ENCODE assay signal across 9 cellular contexts in the genomic region with DNA sequence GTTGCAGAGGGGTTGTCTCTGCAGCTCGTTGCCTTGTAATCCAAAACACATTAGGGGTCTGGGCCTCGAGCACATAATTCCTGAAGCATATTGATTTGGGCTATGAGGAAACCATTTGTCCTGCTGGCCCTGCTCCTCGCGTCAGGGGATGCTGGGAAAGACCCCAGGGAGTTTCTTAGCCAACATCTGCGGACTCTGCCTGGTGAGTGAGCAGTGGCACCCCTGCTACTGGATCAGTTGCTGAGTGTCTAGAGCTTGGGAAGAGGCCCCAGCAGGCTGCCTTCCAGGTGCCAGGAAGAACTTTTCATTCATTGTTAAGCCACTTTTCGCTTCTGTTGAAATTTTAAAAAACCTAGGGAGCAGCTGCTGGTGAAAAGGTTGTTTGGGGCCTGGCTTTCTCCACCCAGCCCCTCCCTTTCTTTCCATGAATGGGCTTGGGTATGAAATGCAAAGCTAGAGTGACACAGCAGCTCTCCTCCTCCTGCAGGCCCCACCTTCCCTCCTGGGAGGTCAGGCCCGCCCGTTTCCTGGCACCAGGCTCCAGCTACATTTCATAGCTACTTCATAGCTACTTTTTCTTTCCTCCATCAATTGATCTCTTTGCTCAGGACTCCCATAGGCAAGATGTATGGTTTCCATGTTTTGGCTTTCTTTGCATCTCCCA. TPM values are rescaled to one million over a fixed set of nuclear protein-coding genes. Genes with fewer than 3 reads are reported as not detected.
DNase-seq lines count a peak whose midpoint lies in the region; ATAC-seq, FAIRE-seq and TF ChIP-seq lines count a peak whose summit lies in the region.
"Had no signal": no experiment of that assay in that cellular context is flagged by ENCODE, and none has a peak within 500 bp of the region (broad histone marks: within the 10 kb centered on the region; RNA-seq: fewer than 3 reads in every experiment).

No MANE protein-coding gene starts in this region.

- dilution Hi-C loops in keratinocyte (cut with MboI; ENCODE audit: extremely low pct_ligation_motif_present, low sequenced_read_pairs): no loop called here

- H2AFZ ChIP-seq in keratinocyte (ENCODE audit: control insufficient read depth, low read length): no peak overlapping the region

- 33% methylated on average over 8 of the region's 8 CpGs for WGBS in HUES64

- H3K4me3 ChIP-seq in CD8-positive, alpha-beta T cell (ENCODE audit: low read depth, low read length): no peak overlapping the region
- H3K4me3 ChIP-seq in HUES64 (ENCODE audit: low read length): no peak overlapping the region
- H3K4me3 ChIP-seq in keratinocyte (ENCODE audit: control insufficient read depth in 2 of 3, extremely low read depth in 1 of 3, insufficient read depth in 2 of 3, low read depth in 1 of 3, low read length in 3 of 3): no peak overlapping the region

- 0 out of 2 replicates have a peak overlapping the region, but pooled peaks have one; percentile 29 for H3K9ac ChIP-seq in HUES64 (ENCODE audit: low read depth, low read length)
- H3K9ac ChIP-seq in keratinocyte (ENCODE audit: control insufficient read depth, extremely low read depth, insufficient read depth, low read length): no peak overlapping the region

- H4K20me1 ChIP-seq in keratinocyte (ENCODE audit: control insufficient read depth, extremely low read depth, insufficient read depth, low read length): no peaks in the 10 kb centered on the region

- no peak for ATAC-seq in CD8-positive, alpha-beta T cell
- ATAC-seq in activated naive CD8-positive, alpha-beta T cell treated with anti-CD3 and anti-CD28 coated beads, Interleukin-2, amount 10 ng/mL, durations not matched to agents 7 days and 5 days (ENCODE audit: low read depth): peak; percentile 37
- ATAC-seq: HepG2 had no signal

- no peak for DNase-seq in CD8-positive, alpha-beta T cell
- DNase-seq in activated naive CD8-positive, alpha-beta T cell treated with anti-CD3 and anti-CD28 coated beads, Interleukin-2, amount 10 ng/mL, durations not matched to agents 7 days and 5 days: no peak
- DNase-seq in keratinocyte (ENCODE audit: low read depth, low spot score) (no peak), amniotic stem cell (lab: John Stamatoyannopoulos, UW) (no peak), SW 1271 (lab: John Stamatoyannopoulos, UW) (no peak), GM12891 (ENCODE audit: insufficient read length, low spot score) (no peak)
- DNase-seq in activated T-cell treated with anti-CD3 and anti-CD28 coated beads, Interleukin-2, amount 50 U/mL, for 1 hour: no peak

- intact Hi-C loops in CD8-positive, alpha-beta T cell (cut with DNase I, micrococcal nuclease): no loop called here

- POLR2A ChIA-PET in CD8-positive, alpha-beta T cell (lab: Charles Lee): interaction anchor here (0.8 kb wide), 1 partner anchor 153 kb away, joined by 3 read pairs; no protein-coding TSS in a partner anchor
- POLR2A ChIA-PET in activated naive CD8-positive, alpha-beta T cell treated with anti-CD3 and anti-CD28 coated beads, Interleukin-2, amount 10 ng/mL, durations not matched to agents 7 days and 5 days (lab: Charles Lee): interaction anchor here (0.8 to 1.4 kb wide), 3 partner anchors 71 to 161 kb away, joined by 3 to 4 read pairs (median 3); no protein-coding TSS in a partner anchor

- H3K27ac ChIP-seq in CD8-positive, alpha-beta T cell (ENCODE audit: low read depth, low read length): no peak overlapping the region
- H3K27ac ChIP-seq in HUES64 (ENCODE audit: low read depth, low read length) (peak overlapping the region; percentile 94), keratinocyte (ENCODE audit: control insufficient read depth, insufficient read depth, low read length) (peak overlapping the region; percentile 28)

- no peaks in the 10 kb centered on the region for H3K27me3 ChIP-seq in CD8-positive, alpha-beta T cell (ENCODE audit: insufficient read depth, low read length)
- H3K27me3 ChIP-seq in HUES64 (ENCODE audit: insufficient read depth, low read length) (no peaks in the 10 kb centered on the region), keratinocyte (ENCODE audit: control insufficient read depth, extremely low read depth, insufficient read depth, low read length) (no peaks in the 10 kb centered on the region)

- peaks cover 19% of the 10 kb centered on the region for H3K4me1 Mint-ChIP-seq in CD8-positive, alpha-beta T cell (ENCODE audit: low read depth)
- H3K4me1 Mint-ChIP-seq in activated naive CD8-positive, alpha-beta T cell treated with anti-CD3 and anti-CD28 coated beads, Interleukin-2, amount 10 ng/mL, durations not matched to agents 7 days and 5 days: peaks cover 27% of the 10 kb centered on the region

- H3K27me3 Mint-ChIP-seq in CD8-positive, alpha-beta T cell (ENCODE audit: low read depth): no peaks in the 10 kb centered on the region
- H3K27me3 Mint-ChIP-seq in activated naive CD8-positive, alpha-beta T cell treated with anti-CD3 and anti-CD28 coated beads, Interleukin-2, amount 10 ng/mL, durations not matched to agents 7 days and 5 days: no peaks in the 10 kb centered on the region

- no peak for TF ChIP-seq POLR2A in GM12891 (IDR thresholded peaks at IDR 0.05; ENCODE audit: low read depth, low read length)

- no peak for FAIRE-seq in keratinocyte (lab: Jason Lieb, UNC)
- FAIRE-seq in GM12891 (lab: Jason Lieb, UNC): no peak
- FAIRE-seq: HepG2 had no signal

- TF ChIP-seq CTCF in CD8-positive, alpha-beta T cell (IDR thresholded peaks at IDR 0.05): no peak
- no peak for TF ChIP-seq CTCF in keratinocyte (optimal IDR thresholded peaks at IDR 0.05 in 1 of 3, IDR thresholded peaks at IDR 0.05 in 1 of 3, conservative IDR thresholded peaks at IDR 0.05 in 1 of 3; ENCODE audit: extremely low read depth in 1 of 3, insufficient read depth in 2 of 3, low read length in 3 of 3)

- peaks cover 19% of the 10 kb centered on the region for H3K36me3 ChIP-seq in CD8-positive, alpha-beta T cell (ENCODE audit: insufficient read depth, low read length)
- peaks cover 78% of the 10 kb centered on the region for H3K36me3 ChIP-seq in HUES64 (ENCODE audit: insufficient read depth, low read length)
- H3K36me3 ChIP-seq in keratinocyte (ENCODE audit: control insufficient read depth in 2 of 2, extremely low read depth in 1 of 2, insufficient read depth in 2 of 2, low read length in 2 of 2): peaks cover 25 to 56% of the 10 kb centered on the region in 2 experiments

- no peaks in the 10 kb centered on the region for H3K9me3 Mint-ChIP-seq in CD8-positive, alpha-beta T cell
- H3K9me3 Mint-ChIP-seq in activated naive CD8-positive, alpha-beta T cell treated with anti-CD3 and anti-CD28 coated beads, Interleukin-2, amount 10 ng/mL, durations not matched to agents 7 days and 5 days: no peaks in the 10 kb centered on the region

- H3K79me2 ChIP-seq in keratinocyte (ENCODE audit: control insufficient read depth, insufficient read depth, low read length): no peaks in the 10 kb centered on the region

- peaks cover 82% of the 10 kb centered on the region for H3K36me3 Mint-ChIP-seq in CD8-positive, alpha-beta T cell
- peaks cover 35% of the 10 kb centered on the region for H3K36me3 Mint-ChIP-seq in activated naive CD8-positive, alpha-beta T cell treated with anti-CD3 and anti-CD28 coated beads, Interleukin-2, amount 10 ng/mL, durations not matched to agents 7 days and 5 days

- H3K9me3 ChIP-seq in CD8-positive, alpha-beta T cell (ENCODE audit: low read length): no peaks in the 10 kb centered on the region
- H3K9me3 ChIP-seq in HUES64 (ENCODE audit: insufficient read depth, low read depth, low read length): no peaks in the 10 kb centered on the region
- no peaks in the 10 kb centered on the region for H3K9me3 ChIP-seq in keratinocyte (ENCODE audit: control insufficient read depth, low read depth, low read length)

- peaks cover 2% of the 10 kb centered on the region for H3K9me1 ChIP-seq in keratinocyte (ENCODE audit: control insufficient read depth, extremely low read depth, insufficient read depth, low read length)

- H3K4me3 Mint-ChIP-seq in CD8-positive, alpha-beta T cell: no peak overlapping the region
- no peak overlapping the region for H3K4me3 Mint-ChIP-seq in activated naive CD8-positive, alpha-beta T cell treated with anti-CD3 and anti-CD28 coated beads, Interleukin-2, amount 10 ng/mL, durations not matched to agents 7 days and 5 days

- H3K4me1 ChIP-seq in CD8-positive, alpha-beta T cell (ENCODE audit: insufficient read depth, low read length): peaks cover 5% of the 10 kb centered on the region
- H3K4me1 ChIP-seq in HUES64 (ENCODE audit: insufficient read depth, low read length): peaks cover 22% of the 10 kb centered on the region
- peaks cover 25% of the 10 kb centered on the region for H3K4me1 ChIP-seq in keratinocyte (ENCODE audit: control insufficient read depth, extremely low read depth, insufficient read depth, low read length)

- peak overlapping the region; percentile 74 for H3K27ac Mint-ChIP-seq in CD8-positive, alpha-beta T cell
- peak overlapping the region; percentile 72 for H3K27ac Mint-ChIP-seq in activated naive CD8-positive, alpha-beta T cell treated with anti-CD3 and anti-CD28 coated beads, Interleukin-2, amount 10 ng/mL, durations not matched to agents 7 days and 5 days

- CTCF ChIA-PET in CD8-positive, alpha-beta T cell (lab: Charles Lee): interaction anchor here (1.0 to 7.3 kb wide), 9 partner anchors 8 to 161 kb away, joined by 3 to 165 read pairs (median 6); no protein-coding TSS in a partner anchor

- no peak overlapping the region for H3K4me2 ChIP-seq in keratinocyte (ENCODE audit: control insufficient read depth, extremely low read depth, insufficient read depth, low read depth, low read length)

TF ChIP-seq in GM12891, 5 proteins besides CTCF, POLR2A, EP300 and RAD21:
- no peak for TF ChIP-seq TAF1 (IDR thresholded peaks at IDR 0.05; ENCODE audit: low read depth, low read length)
- no peak for TF ChIP-seq PAX5 (IDR thresholded peaks at IDR 0.05; ENCODE audit: insufficient read depth, low read length, severe bottlenecking)

RNA-seq across cellular contexts. Expression of a gene that starts 26.8 kb away (rescaled TPM):
- not detected for total RNA-seq in CD8-positive, alpha-beta T cell
- polyA plus RNA-seq in HUES64 (2013, experiment 1 of 2): not detected
- not detected for polyA plus RNA-seq in HUES64 (2013, experiment 2 of 2)
- not detected for total RNA-seq in activated naive CD8-positive, alpha-beta T cell treated with anti-CD3 and anti-CD28 coated beads, Interleukin-2, amount 10 ng/mL, durations not matched to agents 7 days and 5 days
- 0.05 to 0.11 TPM (median 0.07 TPM) in 3 replicates for polyA plus RNA-seq in keratinocyte
- polyA plus RNA-seq in keratinocyte (2011; ENCODE audit: low read depth): not detected
- 0.06 TPM in 1 of 2 replicates, not detected in the other for polyA plus RNA-seq in keratinocyte (2011; cell fraction: cytosol; rRNA removed)
- polyA plus RNA-seq in keratinocyte (2011; cell fraction: nucleus; rRNA removed): not detected in 2 replicates
- 0.16 and 0.65 TPM in 2 replicates for polyA plus RNA-seq in keratinocyte (2012; ENCODE audit: low replicate concordance)
- not detected in 3 replicates for polyA minus RNA-seq in keratinocyte
- not detected for polyA minus RNA-seq in keratinocyte (2011; cell fraction: cytosol; rRNA and poly(A)+ RNA removed)
- polyA minus RNA-seq in keratinocyte (2011; cell fraction: nucleus; rRNA and poly(A)+ RNA removed): not detected in 2 replicates
- polyA plus RNA-seq in GM12891 (2012; ENCODE audit: low read depth, missing spikeins): 0.18 TPM
- total RNA-seq: HepG2 had no signal
